29 cellular contexts compared by ENCODE assay signal in the genomic region with DNA sequence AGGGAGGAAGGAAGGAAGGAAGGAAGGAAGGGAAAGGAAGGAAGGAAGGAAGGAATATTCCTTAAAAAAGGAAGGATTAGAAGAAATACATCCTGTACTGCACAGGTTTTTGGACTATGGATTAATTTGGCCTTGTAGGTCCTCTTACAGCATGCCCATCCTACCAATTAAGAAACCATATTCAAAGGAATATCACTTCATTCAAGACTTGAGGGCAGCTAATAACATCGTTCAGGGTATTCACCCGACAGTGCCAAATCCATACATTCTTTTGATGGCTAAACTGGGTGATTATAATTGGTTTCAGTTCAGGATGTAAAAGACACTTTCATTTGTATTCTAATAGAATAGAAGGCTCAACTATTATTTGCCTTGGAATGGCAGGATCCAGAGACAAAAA.
"Had no signal": no experiment of that assay in that cellular context is flagged by ENCODE, and none has a peak within 500 bp of the region (broad histone marks: within the 10 kb centered on the region; RNA-seq: fewer than 3 reads in every experiment).

No MANE protein-coding gene starts in this region.

- FAIRE-seq: urothelium cell line had no signal

- H3K36me3 ChIP-seq: stomach, suprapubic skin, thoracic aorta, thyroid gland, tibial artery, tibial nerve, transverse colon, upper lobe of left lung, upper lobe of right lung, uterus, vagina had no signal

- H3K27me3 Mint-ChIP-seq: stimulated activated memory B cell treated with anti-CD40 and anti-IgM and Interleukin-4, amounts not matched to agents 10 μg/mL and 1 μg/mL and 100 μg/mL, for 72 hours; stimulated activated naive B cell treated with anti-CD40 and anti-IgM and Interleukin-4, amounts not matched to agents 10 μg/mL and 1 μg/mL and 100 μg/mL, for 72 hours; stimulated activated naive CD8-positive, alpha-beta T cell treated with anti-CD3 and anti-CD28 coated beads, Interleukin-15, amount 100 ng/mL, for 72 hours; stimulated activated naive CD8-positive, alpha-beta T cell treated with anti-CD3 and anti-CD28 coated beads, Interleukin-15, Interleukin-2, amounts not matched to agents 100 ng/mL and 50 ng/mL, for 24 hours; type B pancreatic cell had no signal

- H3K4me3 Mint-ChIP-seq: stimulated activated effector memory CD8-positive, alpha-beta T cell treated with anti-CD3 and anti-CD28 coated beads, Interleukin-12 subunit alpha, Interleukin-12 subunit beta, amount 100 ng/mL, for 72 hours; stimulated activated memory B cell treated with anti-CD40 and anti-IgM and Interleukin-4, amounts not matched to agents 10 μg/mL and 1 μg/mL and 100 μg/mL, for 72 hours; stimulated activated naive B cell treated with anti-CD40 and anti-IgM and Interleukin-4, amounts not matched to agents 10 μg/mL and 1 μg/mL and 100 μg/mL, for 72 hours; stimulated activated naive CD8-positive, alpha-beta T cell treated with anti-CD3 and anti-CD28 coated beads, Interleukin-15, amount 100 ng/mL, for 72 hours; stimulated activated naive CD8-positive, alpha-beta T cell treated with anti-CD3 and anti-CD28 coated beads, Interleukin-15, Interleukin-2, amounts not matched to agents 100 ng/mL and 50 ng/mL, for 24 hours; type B pancreatic cell had no signal

- ATAC-seq: stimulated activated effector memory CD8-positive, alpha-beta T cell treated with anti-CD3 and anti-CD28 coated beads, Interleukin-12 subunit alpha, Interleukin-12 subunit beta, amount 100 ng/mL, for 72 hours; stimulated activated memory B cell treated with anti-CD40 and anti-IgM and Interleukin-4, amounts not matched to agents 10 μg/mL and 1 μg/mL and 100 μg/mL, for 72 hours; stimulated activated naive B cell treated with anti-CD40 and anti-IgM and Interleukin-4, amounts not matched to agents 10 μg/mL and 1 μg/mL and 100 μg/mL, for 72 hours; stimulated activated naive CD8-positive, alpha-beta T cell treated with anti-CD3 and anti-CD28 coated beads, Interleukin-15, amount 100 ng/mL, for 72 hours; stimulated activated naive CD8-positive, alpha-beta T cell treated with anti-CD3 and anti-CD28 coated beads, Interleukin-15, Interleukin-2, amounts not matched to agents 100 U/mL and 50 U/mL, for 24 hours; upper lobe of right lung had no signal

- H3K4me1 ChIP-seq: stomach, suprapubic skin, testis, thyroid gland, tibial artery, tibial nerve, transverse colon, upper lobe of left lung, upper lobe of right lung, uterus, vagina had no signal

- H3K9me3 Mint-ChIP-seq: type B pancreatic cell had no signal

- DNase-seq: stimulated activated CD4-positive, alpha-beta T cell treated with anti-CD3 and anti-CD28 coated beads, Interleukin-2, amount 100 ng/mL, for 48 hours; stimulated activated CD4-positive, alpha-beta T cell treated with anti-CD3 and anti-CD28 coated beads, Interleukin-4, amount 100 ng/mL, for 1 hour; stimulated activated CD4-positive, alpha-beta T cell treated with anti-CD3 and anti-CD28 coated beads, Interleukin-4, amount 100 ng/mL, for 24 hours; stimulated activated CD4-positive, alpha-beta T cell treated with anti-CD3 and anti-CD28 coated beads, Interleukin-4, amount 100 ng/mL, for 4 hours; stimulated activated CD8-positive, alpha-beta memory T cell treated with anti-CD3 and anti-CD28 coated beads, Interleukin-4, amount 100 ng/mL, for 48 hours; stimulated activated naive B cell treated with anti-CD40 and anti-IgM and Interleukin-4, amounts not matched to agents 10 μg/mL and 1 μg/mL and 100 μg/mL, for 72 hours; stimulated activated naive CD4-positive, alpha-beta T cell; stimulated activated naive CD4-positive, alpha-beta T cell treated with Interleukin-2 at 50 U/mL for 16 hours; stimulated activated naive CD8-positive, alpha-beta T cell treated with anti-CD3 and anti-CD28 coated beads, Interleukin-15, amount 100 ng/mL, for 72 hours; stimulated activated naive CD8-positive, alpha-beta T cell treated with anti-CD3 and anti-CD28 coated beads, Interleukin-15, Interleukin-2, amounts not matched to agents 100 U/mL and 50 U/mL, for 24 hours; stomach; substantia nigra; testis; thyroid gland; tibial artery; transverse colon; trophoblast cell; upper lobe of left lung; upper lobe of right lung; uterus had no signal

- H3K4me3 ChIP-seq: stomach, suprapubic skin, testis, thoracic aorta, thyroid gland, tibial artery, tibial nerve, transverse colon, upper lobe of left lung, upper lobe of right lung, uterus, vagina had no signal

- H3K36me3 Mint-ChIP-seq: stimulated activated effector memory CD8-positive, alpha-beta T cell treated with anti-CD3 and anti-CD28 coated beads, Interleukin-12 subunit alpha, Interleukin-12 subunit beta, amount 100 ng/mL, for 72 hours; stimulated activated memory B cell treated with anti-CD40 and anti-IgM and Interleukin-4, amounts not matched to agents 10 μg/mL and 1 μg/mL and 100 μg/mL, for 72 hours; stimulated activated naive B cell treated with anti-CD40 and anti-IgM and Interleukin-4, amounts not matched to agents 10 μg/mL and 1 μg/mL and 100 μg/mL, for 72 hours; type B pancreatic cell had no signal

- H3K4me1 Mint-ChIP-seq: stimulated activated effector memory CD8-positive, alpha-beta T cell treated with anti-CD3 and anti-CD28 coated beads, Interleukin-12 subunit alpha, Interleukin-12 subunit beta, amount 100 ng/mL, for 72 hours; stimulated activated memory B cell treated with anti-CD40 and anti-IgM and Interleukin-4, amounts not matched to agents 10 μg/mL and 1 μg/mL and 100 μg/mL, for 72 hours; stimulated activated naive B cell treated with anti-CD40 and anti-IgM and Interleukin-4, amounts not matched to agents 10 μg/mL and 1 μg/mL and 100 μg/mL, for 72 hours; stimulated activated naive CD8-positive, alpha-beta T cell treated with anti-CD3 and anti-CD28 coated beads, Interleukin-15, amount 100 ng/mL, for 72 hours had no signal

- H3K27me3 ChIP-seq: stomach, suprapubic skin, testis, thyroid gland, tibial artery, tibial nerve, transverse colon, upper lobe of left lung, upper lobe of right lung, uterus, vagina had no signal

- H3K27ac Mint-ChIP-seq: stimulated activated effector memory CD8-positive, alpha-beta T cell treated with anti-CD3 and anti-CD28 coated beads, Interleukin-12 subunit alpha, Interleukin-12 subunit beta, amount 100 ng/mL, for 72 hours; stimulated activated memory B cell treated with anti-CD40 and anti-IgM and Interleukin-4, amounts not matched to agents 10 μg/mL and 1 μg/mL and 100 μg/mL, for 72 hours; stimulated activated naive B cell treated with anti-CD40 and anti-IgM and Interleukin-4, amounts not matched to agents 10 μg/mL and 1 μg/mL and 100 μg/mL, for 72 hours; stimulated activated naive CD8-positive, alpha-beta T cell treated with anti-CD3 and anti-CD28 coated beads, Interleukin-15, Interleukin-2, amounts not matched to agents 100 ng/mL and 50 ng/mL, for 24 hours; type B pancreatic cell had no signal

- H3K27ac ChIP-seq: stomach, suprapubic skin, testis, thoracic aorta, thyroid gland, tibial artery, tibial nerve, transverse colon, upper lobe of left lung, upper lobe of right lung, uterus, vagina had no signal

- H3K9me3 ChIP-seq: stomach, suprapubic skin, testis, thoracic aorta, thyroid gland, tibial artery, tibial nerve, transverse colon, upper lobe of left lung, upper lobe of right lung, uterus, vagina had no signal
